ENCODE assay signal across 9 cellular contexts in genomic region chr7:22696672-22697071, GRCh38. TPM values are rescaled to one million over a fixed set of nuclear protein-coding genes. Genes with fewer than 3 reads are reported as not detected.
A peak's percentile ranks its signal among the peaks of the same experiment; 100 is the strongest.
DNase-seq lines count a peak whose midpoint lies in the region; ATAC-seq, FAIRE-seq and TF ChIP-seq lines count a peak whose summit lies in the region.
"Had no signal": no experiment of that assay in that cellular context is flagged by ENCODE, and none has a peak within 500 bp of the region (broad histone marks: within the 10 kb centered on the region; RNA-seq: fewer than 3 reads in every experiment).

No MANE protein-coding gene starts in this region.

- H3K4me2 ChIP-seq in PC-9 (no peak overlapping the region), endothelial cell of umbilical vein (ENCODE audit: insufficient read depth, low read length) (no peak overlapping the region)

- no peaks in the 10 kb centered on the region for H3K9me1 ChIP-seq in endothelial cell of umbilical vein (replicated peaks; ENCODE audit: control insufficient read depth, extremely low read depth, insufficient read depth, low read length)

- no peaks in the 10 kb centered on the region for H4K20me1 ChIP-seq in PC-9 (ENCODE audit: insufficient read depth)
- H4K20me1 ChIP-seq in endothelial cell of umbilical vein (replicated peaks; ENCODE audit: control insufficient read depth, extremely low read depth, insufficient read depth, low read length), result no peaks in the 10 kb centered on the region

- H3K4me3 Mint-ChIP-seq in stimulated activated naive CD8-positive, alpha-beta T cell treated with anti-CD3 and anti-CD28 coated beads, Interleukin-15, amount 100 ng/mL, for 72 hours, result no peak overlapping the region

- H3F3A ChIP-seq in PC-9 (ENCODE audit: insufficient read depth, low read depth), result no peaks in the 10 kb centered on the region; the same call in 1 of the 2 replicates

- H3K4me1 ChIP-seq in PC-9 (replicated peaks; ENCODE audit: insufficient read depth) (peaks cover 15% of the 10 kb centered on the region; the same call in 1 of the 2 replicates), endothelial cell of umbilical vein (ENCODE audit: control insufficient read depth, extremely low read depth, insufficient read depth, low read length) (peaks cover 23% of the 10 kb centered on the region), upper lobe of right lung (peaks cover 23% of the 10 kb centered on the region)

- DNase-seq in stimulated activated naive CD8-positive, alpha-beta T cell treated with anti-CD3 and anti-CD28 coated beads, Interleukin-15, Interleukin-2, amounts not matched to agents 100 U/mL and 50 U/mL, for 24 hours, result no peak
- no peak for DNase-seq in stimulated activated naive CD8-positive, alpha-beta T cell treated with anti-CD3 and anti-CD28 coated beads, Interleukin-15, amount 100 ng/mL, for 72 hours
- DNase-seq in PC-9, result peak; percentile 39 to 41
- peak; percentile 24 for DNase-seq in endothelial cell of umbilical vein (ENCODE audit: low read depth, low spot score)
- DNase-seq in upper lobe of right lung, result no peak
- no peak for DNase-seq in NCI-H1694 (lab: John Stamatoyannopoulos, UW)
- no peak for DNase-seq in D341Med (ENCODE audit: low spot score)

- H3K27ac ChIP-seq in PC-9 (no peak overlapping the region), endothelial cell of umbilical vein (ENCODE audit: insufficient read depth, low read depth, low read length) (no peak overlapping the region), upper lobe of right lung (no peak overlapping the region)

- peak; percentile 60 for ATAC-seq in stimulated activated naive CD8-positive, alpha-beta T cell treated with anti-CD3 and anti-CD28 coated beads, Interleukin-15, Interleukin-2, amounts not matched to agents 100 U/mL and 50 U/mL, for 24 hours
- ATAC-seq in stimulated activated naive CD8-positive, alpha-beta T cell treated with anti-CD3 and anti-CD28 coated beads, Interleukin-15, amount 100 ng/mL, for 72 hours, result no peak
- peak; percentile 86 for ATAC-seq in upper lobe of right lung
- ATAC-seq in HG02852 (IDR thresholded peaks at IDR 0.05; ENCODE audit: unreplicated experiment), result no peak
- ATAC-seq: activated CD4-positive, CD25-positive, alpha-beta regulatory T cell treated with anti-CD3 and anti-CD28 coated beads, Interleukin-2, amount 50 U/mL, for 24 hours had no signal

- peaks cover 10% of the 10 kb centered on the region for H3K27me3 Mint-ChIP-seq in stimulated activated naive CD8-positive, alpha-beta T cell treated with anti-CD3 and anti-CD28 coated beads, Interleukin-15, amount 100 ng/mL, for 72 hours

- TF ChIP-seq CTCF in PC-9 (conservative IDR thresholded peaks at IDR 0.05) (no peak), endothelial cell of umbilical vein (IDR thresholded peaks at IDR 0.05; ENCODE audit: extremely low read depth in 1 of 2, insufficient read depth in 1 of 2, low read depth in 1 of 2, low read length in 2 of 2) (no peak), upper lobe of right lung (IDR thresholded peaks at IDR 0.05) (no peak)

- H3K79me2 ChIP-seq in PC-9 (ENCODE audit: low read depth) (no peaks in the 10 kb centered on the region), endothelial cell of umbilical vein (ENCODE audit: control insufficient read depth, insufficient read depth, low read length) (no peaks in the 10 kb centered on the region)

- POLR2A ChIA-PET in PC-9 (lab: Charles Lee; ENCODE audit: unreplicated experiment), result interaction anchor here (0.6 to 1.0 kb wide), 3 partner anchors 19 to 379 kb away, joined by 4 to 7 read pairs (median 4); no protein-coding TSS in a partner anchor
- POLR2A ChIA-PET in endothelial cell of umbilical vein (lab: Charles Lee), result interaction anchor here (0.7 kb wide), 1 partner anchor 21 kb away, joined by 5 read pairs; no protein-coding TSS in a partner anchor

- H3K9me2 ChIP-seq in PC-9 (ENCODE audit: insufficient read depth), result no peaks in the 10 kb centered on the region; the same call in 1 of the 2 replicates

- H2AFZ ChIP-seq in PC-9 (no peak overlapping the region), endothelial cell of umbilical vein (ENCODE audit: low read depth, low read length) (peak overlapping the region; percentile 50)

- CTCF ChIA-PET in PC-9 (lab: Charles Lee) (interaction anchor here (0.6 to 1.1 kb wide), 4 partner anchors 13 to 85 kb away, joined by 3 to 21 read pairs (median 3); partner anchors contain the start of gene IL6), endothelial cell of umbilical vein (lab: Charles Lee) (interaction anchor here (0.7 to 5.1 kb wide), 5 partner anchors 10 to 31 kb away, joined by 3 to 21 read pairs (median 4); partner anchors contain the start of gene IL6)

- no TSS peak for BruUV-seq in PC-9 (replicated peaks; lab: Mats Ljungman, UMichigan)
- BruUV-seq in endothelial cell of umbilical vein (replicated peaks; lab: Mats Ljungman, UMichigan), result no TSS peak

- peaks cover 0 to 6% of the 10 kb centered on the region in 2 donors for H3K9me3 Mint-ChIP-seq in stimulated activated naive CD8-positive, alpha-beta T cell treated with anti-CD3 and anti-CD28 coated beads, Interleukin-15, amount 100 ng/mL, for 72 hours

- no peak for TF ChIP-seq POLR2A in endothelial cell of umbilical vein (IDR thresholded peaks at IDR 0.05; ENCODE audit: low read depth, low read length)

- dilution Hi-C loops in endothelial cell of umbilical vein (cut with MboI; ENCODE audit: extremely low pct_ligation_motif_present, low sequenced_read_pairs), result no loop called here

- H3K9ac ChIP-seq in endothelial cell of umbilical vein (replicated peaks; ENCODE audit: extremely low read depth, insufficient read depth, low read length), result no peak overlapping the region

- H3K36me3 ChIP-seq in PC-9 (ENCODE audit: low read depth) (no peaks in the 10 kb centered on the region), endothelial cell of umbilical vein (ENCODE audit: control insufficient read depth in 2 of 2, extremely low read depth in 1 of 2, insufficient read depth in 2 of 2, low read length in 2 of 2) (no peaks in the 10 kb centered on the region), upper lobe of right lung (no peaks in the 10 kb centered on the region)

- peak; percentile 31 for FAIRE-seq in endothelial cell of umbilical vein (lab: Jason Lieb, UNC)

- H3K9me3 ChIP-seq in PC-9 (ENCODE audit: insufficient read depth, low read depth) (no peaks in the 10 kb centered on the region), endothelial cell of umbilical vein (replicated peaks; ENCODE audit: control insufficient read depth, insufficient read depth, low read length) (no peaks in the 10 kb centered on the region), upper lobe of right lung (no peaks in the 10 kb centered on the region)

- peaks cover 73% of the 10 kb centered on the region for H3K4me1 Mint-ChIP-seq in stimulated activated naive CD8-positive, alpha-beta T cell treated with anti-CD3 and anti-CD28 coated beads, Interleukin-15, amount 100 ng/mL, for 72 hours

- no peak overlapping the region for H3K4me3 ChIP-seq in PC-9
- no peak overlapping the region for H3K4me3 ChIP-seq in endothelial cell of umbilical vein (replicated peaks in 1 of 3; ENCODE audit: insufficient read depth in 1 of 3, low read depth in 1 of 3, low read length in 3 of 3)
- no peak overlapping the region for H3K4me3 ChIP-seq in upper lobe of right lung

- intact Hi-C loops in PC-9 (cut with micrococcal nuclease; ENCODE audit: unreplicated experiment), result no loop called here
- intact Hi-C loops in endothelial cell of umbilical vein (cut with micrococcal nuclease), result no loop called here
- intact Hi-C loops in upper lobe of right lung (cut with DNase I), result no loop called here

- no peak overlapping the region for H3K27ac Mint-ChIP-seq in stimulated activated naive CD8-positive, alpha-beta T cell treated with anti-CD3 and anti-CD28 coated beads, Interleukin-15, amount 100 ng/mL, for 72 hours

- H3K27me3 ChIP-seq in PC-9 (ENCODE audit: insufficient read depth, low read depth), result no peaks in the 10 kb centered on the region
- no peaks in the 10 kb centered on the region for H3K27me3 ChIP-seq in endothelial cell of umbilical vein (ENCODE audit: control insufficient read depth in 2 of 2, insufficient read depth in 2 of 2, low read length in 2 of 2)
- H3K27me3 ChIP-seq in upper lobe of right lung, result no peaks in the 10 kb centered on the region

TF ChIP-seq in endothelial cell of umbilical vein, 7 proteins besides CTCF, POLR2A, EP300 and RAD21:
- TF ChIP-seq MAX (IDR thresholded peaks at IDR 0.05; ENCODE audit: insufficient read depth, insufficient read length) (no peak), FOS (IDR thresholded peaks at IDR 0.05; ENCODE audit: borderline replicate concordance, insufficient read depth, low read length) (no peak), MYC (IDR thresholded peaks at IDR 0.05; ENCODE audit: low read depth, low read length) (no peak), POLR2AphosphoS5 (IDR thresholded peaks at IDR 0.05; ENCODE audit: insufficient read depth, low read depth, low read length) (no peak), EZH2 (IDR thresholded peaks at IDR 0.05; ENCODE audit: borderline replicate concordance, low read depth, low read length, severe bottlenecking) (no peak), JUN (IDR thresholded peaks at IDR 0.05; ENCODE audit: borderline replicate concordance, insufficient read depth, insufficient read length, low read depth) (no peak), GATA2 (IDR thresholded peaks at IDR 0.05; ENCODE audit: insufficient read depth, insufficient read length, low read depth, low read length) (no peak)

RNA-seq across cellular contexts. Expression of gene IL6, which starts 30.3 kb away (rescaled TPM):
- total RNA-seq in PC-9 (2021) (1.4 and 1.7 TPM in 2 replicates), endothelial cell of umbilical vein (9.4 and 11.0 TPM in 2 replicates), upper lobe of right lung (6.5 TPM)
- 12.0 and 16.5 TPM in 2 replicates for polyA plus RNA-seq in endothelial cell of umbilical vein
- polyA plus RNA-seq in endothelial cell of umbilical vein (2011; cell fraction: cytosol; rRNA removed), result 37.9 and 46.7 TPM in 2 replicates
- 94.3 and 96.8 TPM in 2 replicates for polyA plus RNA-seq in endothelial cell of umbilical vein (2011; cell fraction: nucleus; rRNA removed)
- polyA plus RNA-seq in endothelial cell of umbilical vein (2012), result 44.7 and 75.0 TPM in 2 replicates
- 11.7 and 12.6 TPM in 2 replicates for polyA minus RNA-seq in endothelial cell of umbilical vein
- 8.5 TPM for polyA minus RNA-seq in endothelial cell of umbilical vein (2011; cell fraction: cytosol; rRNA and poly(A)+ RNA removed)
- polyA minus RNA-seq in endothelial cell of umbilical vein (2011; cell fraction: nucleus; rRNA and poly(A)+ RNA removed), result 34.2 and 34.3 TPM in 2 replicates

Comparison
In these comparisons a context has a peak if more than half of its experiments do, and no peak if none do; other contexts are left out.
1. ATAC-seq: peak in stimulated activated naive CD8-positive, alpha-beta T cell treated with anti-CD3 and anti-CD28 coated beads, Interleukin-15, Interleukin-2, amounts not matched to agents 100 U/mL and 50 U/mL, for 24 hours (single experiment) and upper lobe of right lung (single experiment); none in stimulated activated naive CD8-positive, alpha-beta T cell treated with anti-CD3 and anti-CD28 coated beads, Interleukin-15, amount 100 ng/mL, for 72 hours (single experiment) and HG02852 (single experiment).
2. DNase-seq: peak in PC-9 (2 of 2) and endothelial cell of umbilical vein (single experiment); none in stimulated activated naive CD8-positive, alpha-beta T cell treated with anti-CD3 and anti-CD28 coated beads, Interleukin-15, Interleukin-2, amounts not matched to agents 100 U/mL and 50 U/mL, for 24 hours (single experiment), stimulated activated naive CD8-positive, alpha-beta T cell treated with anti-CD3 and anti-CD28 coated beads, Interleukin-15, amount 100 ng/mL, for 72 hours (0 of 2), upper lobe of right lung (single experiment), NCI-H1694 (single experiment) and D341Med (single experiment).